In the genomic region with DNA sequence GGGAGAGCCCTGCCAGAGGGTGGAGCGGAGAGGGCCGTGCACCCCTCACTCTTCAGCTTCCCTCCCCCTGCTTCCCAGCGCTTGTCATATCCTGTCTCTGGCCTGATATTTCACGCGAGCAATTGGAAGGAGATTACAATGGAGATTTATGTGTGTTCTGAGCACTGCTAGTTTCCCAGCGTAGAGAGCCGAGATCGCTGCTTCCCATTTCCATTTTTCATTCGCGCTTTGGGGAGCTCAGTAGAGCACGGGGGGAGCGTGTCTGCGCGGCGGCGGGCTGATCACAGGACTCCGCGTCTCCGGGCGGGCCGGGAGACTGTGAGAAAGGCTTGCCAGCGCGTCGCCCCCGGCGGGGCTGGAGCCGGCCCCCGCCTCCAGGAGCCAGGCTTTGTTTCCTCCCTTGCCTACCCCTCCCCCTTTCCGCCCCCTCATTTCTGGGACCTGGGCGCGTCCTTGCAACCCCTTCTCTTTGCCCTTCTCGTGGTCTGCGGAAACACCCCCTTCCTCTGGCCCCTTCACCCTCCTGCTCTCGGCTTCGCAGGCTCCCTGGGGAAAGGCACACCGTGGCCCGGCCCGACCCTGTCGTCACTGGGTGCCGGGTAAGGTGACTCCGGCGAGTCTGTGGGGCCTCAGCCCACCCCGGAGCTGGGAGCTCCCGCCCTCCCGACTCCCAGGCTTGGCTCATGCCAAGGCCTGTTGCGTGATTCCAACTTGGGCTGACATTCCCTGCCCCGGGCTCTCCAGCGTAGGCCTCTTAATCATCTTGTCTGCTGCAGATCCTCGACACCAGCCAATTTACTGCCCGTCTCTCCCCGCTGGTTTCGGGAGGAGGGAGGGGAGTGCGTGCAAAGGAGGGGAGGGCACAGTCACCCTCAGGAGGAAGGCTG, we compare ENCODE assay signal across 8 cellular contexts. TPM values are rescaled to one million over a fixed set of nuclear protein-coding genes. Genes with fewer than 3 reads are reported as not detected.
DNase-seq lines count a peak whose midpoint lies in the region; ATAC-seq and TF ChIP-seq lines count a peak whose summit lies in the region.

No MANE protein-coding gene starts in this region.

- H3K27ac Mint-ChIP-seq in activated naive CD4-positive, alpha-beta T cell treated with anti-CD3 and anti-CD28 coated beads, Interleukin-2, amount 50 U/mL, for 24 hours = no peak overlapping the region
- H3K27ac Mint-ChIP-seq in MCF 10A (ENCODE audit: low read depth, unreplicated experiment) = no peak overlapping the region

- H3K27me3 Mint-ChIP-seq in activated naive CD4-positive, alpha-beta T cell treated with anti-CD3 and anti-CD28 coated beads, Interleukin-2, amount 50 U/mL, for 24 hours = peaks cover 54% of the 10 kb centered on the region
- no peaks in the 10 kb centered on the region for H3K27me3 Mint-ChIP-seq in MCF 10A (ENCODE audit: insufficient read depth, unreplicated experiment)

- H3K9me3 ChIP-seq in lower lobe of right lung = no peaks in the 10 kb centered on the region

- BruUV-seq in MCF 10A (replicated peaks; lab: Mats Ljungman, UMichigan) = no TSS peak

- peaks cover 100% of the 10 kb centered on the region for H3K27me3 ChIP-seq in lower lobe of right lung (ENCODE audit: low read depth)

- H3K4me1 ChIP-seq in lower lobe of right lung = peaks cover 68% of the 10 kb centered on the region

- H3K27ac ChIP-seq in lower lobe of right lung = no peak overlapping the region

- H3K36me3 Mint-ChIP-seq in activated naive CD4-positive, alpha-beta T cell treated with anti-CD3 and anti-CD28 coated beads, Interleukin-2, amount 50 U/mL, for 24 hours = no peaks in the 10 kb centered on the region
- no peaks in the 10 kb centered on the region for H3K36me3 Mint-ChIP-seq in MCF 10A (ENCODE audit: insufficient read depth, unreplicated experiment)

- intact Hi-C loops in MCF 10A (cut with micrococcal nuclease) = no loop called here
- intact Hi-C loops in lower lobe of right lung (cut with DNase I) = no loop called here

- peaks cover 46% of the 10 kb centered on the region for H3K4me1 Mint-ChIP-seq in activated naive CD4-positive, alpha-beta T cell treated with anti-CD3 and anti-CD28 coated beads, Interleukin-2, amount 50 U/mL, for 24 hours
- peaks cover 32% of the 10 kb centered on the region for H3K4me1 Mint-ChIP-seq in MCF 10A (ENCODE audit: insufficient read depth, unreplicated experiment)

- no peak for DNase-seq in activated naive CD4-positive, alpha-beta T cell (lab: John Stamatoyannopoulos, UW)
- DNase-seq in NCI-H345 treated with DMSO at 0.1 percent for 48 hours (lab: John Stamatoyannopoulos, UW; ENCODE audit: unreplicated experiment) (peak; percentile 45), MCF 10A (ENCODE audit: unreplicated experiment) (peak; percentile 95), lower lobe of right lung (no peak), hypothalamus (lab: John Stamatoyannopoulos, UW) (no peak)
- no peak for DNase-seq in central memory CD4-positive, alpha-beta T cell
- no peak for DNase-seq in stimulated activated CD8-positive, alpha-beta memory T cell treated with anti-CD3 and anti-CD28 coated beads, Interleukin-4, amount 100 ng/mL, for 48 hours

- CTCF ChIA-PET in MCF 10A (lab: Yijun Ruan, JAX) = interaction anchor here (0.6 to 1.4 kb wide), 8 partner anchors 10 to 521 kb away, joined by 3 to 4 read pairs (median 3); no protein-coding TSS in a partner anchor

- H3K4me3 Mint-ChIP-seq in activated naive CD4-positive, alpha-beta T cell treated with anti-CD3 and anti-CD28 coated beads, Interleukin-2, amount 50 U/mL, for 24 hours = peak overlapping the region; percentile 73
- peak overlapping the region; percentile 77 for H3K4me3 Mint-ChIP-seq in MCF 10A (ENCODE audit: unreplicated experiment)

- POLR2A ChIA-PET in MCF 10A (lab: Yijun Ruan, JAX) = interaction anchor here (0.6 to 5.6 kb wide), 16 partner anchors 10 to 573 kb away, joined by 3 to 55 read pairs (median 4); a partner anchor contains a TSS

- H3K4me3 ChIP-seq in lower lobe of right lung = peak overlapping the region; percentile 37

- no peaks in the 10 kb centered on the region for H3K9me3 Mint-ChIP-seq in activated naive CD4-positive, alpha-beta T cell treated with anti-CD3 and anti-CD28 coated beads, Interleukin-2, amount 50 U/mL, for 24 hours
- H3K9me3 Mint-ChIP-seq in MCF 10A (ENCODE audit: unreplicated experiment) = no peaks in the 10 kb centered on the region

- ATAC-seq in lower lobe of right lung = peak in 1 of 2 donors; percentile 17

- no peaks in the 10 kb centered on the region for H3K36me3 ChIP-seq in lower lobe of right lung

- TF ChIP-seq CTCF in MCF 10A (IDR thresholded peaks at IDR 0.05; ENCODE audit: unreplicated experiment) = no peak
- TF ChIP-seq CTCF in lower lobe of right lung (IDR thresholded peaks at IDR 0.05) = no peak

RNA-seq across cellular contexts. Expression of a gene that starts 5.8 kb away (rescaled TPM):
- total RNA-seq in MCF 10A (2022) (1.1 and 1.9 TPM in 2 replicates), lower lobe of right lung (not detected)

RNA-seq across cellular contexts. Expression of a gene that starts 11.6 kb away (rescaled TPM):
- total RNA-seq in MCF 10A (2022) = 0.77 and 0.81 TPM in 2 replicates
- not detected for total RNA-seq in lower lobe of right lung

Comparison
In these comparisons a context has a peak if more than half of its experiments do, and no peak if none do; other contexts are left out.
1. DNase-seq: peak in NCI-H345 treated with DMSO at 0.1 percent for 48 hours (single experiment) and MCF 10A (single experiment); none in activated naive CD4-positive, alpha-beta T cell (0 of 4), lower lobe of right lung (single experiment), central memory CD4-positive, alpha-beta T cell (single experiment), stimulated activated CD8-positive, alpha-beta memory T cell treated with anti-CD3 and anti-CD28 coated beads, Interleukin-4, amount 100 ng/mL, for 48 hours (single experiment) and hypothalamus (0 of 51).